ENCODE assay signal across 2 cellular contexts in the genomic region with DNA sequence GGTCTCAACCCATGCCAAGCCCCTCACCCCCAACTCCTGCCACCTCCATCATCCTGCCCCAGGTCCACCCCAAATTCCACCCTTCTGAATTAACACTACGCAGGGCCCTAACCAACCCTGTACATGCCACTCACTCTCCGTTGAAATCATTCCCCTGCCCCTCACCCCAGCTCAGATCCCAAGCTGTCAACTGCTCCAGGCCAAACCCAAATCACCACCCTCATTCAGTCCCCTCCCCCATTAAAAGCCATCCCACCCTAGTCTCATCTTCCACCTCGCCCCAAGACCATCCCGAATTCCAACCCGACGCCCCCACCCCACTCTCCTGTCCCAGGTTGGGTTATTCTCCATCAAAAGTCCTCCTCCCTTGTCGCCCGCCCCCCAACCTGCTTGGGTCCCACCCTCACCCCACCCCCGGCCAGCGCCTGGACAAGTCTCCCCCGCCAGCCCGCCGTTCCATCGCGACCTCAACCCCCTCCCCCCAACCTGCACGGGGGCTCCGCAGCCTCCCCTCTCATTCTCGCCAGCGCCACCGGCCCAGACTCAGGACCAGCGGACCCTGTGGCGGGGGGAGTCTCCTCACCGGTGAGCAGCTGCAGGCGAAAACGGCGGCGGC.
TF ChIP-seq lines count a peak whose summit lies in the region.

No MANE protein-coding gene starts in this region.

TF ChIP-seq in A549, 52 proteins besides CTCF, POLR2A, EP300 and RAD21 (continued from another document):
- TF ChIP-seq RCOR1 (IDR thresholded peaks at IDR 0.05; ENCODE audit: low read depth, low read length) (no peak), FOXS1 (CRISPR knock-in tag; IDR thresholded peaks at IDR 0.05) (no peak), MAFK (IDR thresholded peaks at IDR 0.05; ENCODE audit: partially characterized antibody) (no peak), RARB (CRISPR knock-in tag; IDR thresholded peaks at IDR 0.05) (no peak), PHF8 (IDR thresholded peaks at IDR 0.05; ENCODE audit: borderline replicate concordance, low read depth) (no peak), FOSL2 (IDR thresholded peaks at IDR 0.05) (no peak), FOSL2 (CRISPR knock-in tag; IDR thresholded peaks at IDR 0.05) (no peak), EHMT2 (IDR thresholded peaks at IDR 0.05; ENCODE audit: low read depth) (no peak)
- TF ChIP-seq, protein P1, sequence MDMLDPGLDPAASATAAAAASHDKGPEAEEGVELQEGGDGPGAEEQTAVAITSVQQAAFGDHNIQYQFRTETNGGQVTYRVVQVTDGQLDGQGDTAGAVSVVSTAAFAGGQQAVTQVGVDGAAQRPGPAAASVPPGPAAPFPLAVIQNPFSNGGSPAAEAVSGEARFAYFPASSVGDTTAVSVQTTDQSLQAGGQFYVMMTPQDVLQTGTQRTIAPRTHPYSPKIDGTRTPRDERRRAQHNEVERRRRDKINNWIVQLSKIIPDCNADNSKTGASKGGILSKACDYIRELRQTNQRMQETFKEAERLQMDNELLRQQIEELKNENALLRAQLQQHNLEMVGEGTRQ (IDR thresholded peaks at IDR 0.05): no peak
- TF ChIP-seq, protein P2, sequence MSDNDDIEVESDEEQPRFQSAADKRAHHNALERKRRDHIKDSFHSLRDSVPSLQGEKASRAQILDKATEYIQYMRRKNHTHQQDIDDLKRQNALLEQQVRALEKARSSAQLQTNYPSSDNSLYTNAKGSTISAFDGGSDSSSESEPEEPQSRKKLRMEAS (IDR thresholded peaks at IDR 0.05): no peak

TF ChIP-seq in GM23338, 12 proteins besides CTCF, POLR2A, EP300 and RAD21:
- TF ChIP-seq, protein P3, sequence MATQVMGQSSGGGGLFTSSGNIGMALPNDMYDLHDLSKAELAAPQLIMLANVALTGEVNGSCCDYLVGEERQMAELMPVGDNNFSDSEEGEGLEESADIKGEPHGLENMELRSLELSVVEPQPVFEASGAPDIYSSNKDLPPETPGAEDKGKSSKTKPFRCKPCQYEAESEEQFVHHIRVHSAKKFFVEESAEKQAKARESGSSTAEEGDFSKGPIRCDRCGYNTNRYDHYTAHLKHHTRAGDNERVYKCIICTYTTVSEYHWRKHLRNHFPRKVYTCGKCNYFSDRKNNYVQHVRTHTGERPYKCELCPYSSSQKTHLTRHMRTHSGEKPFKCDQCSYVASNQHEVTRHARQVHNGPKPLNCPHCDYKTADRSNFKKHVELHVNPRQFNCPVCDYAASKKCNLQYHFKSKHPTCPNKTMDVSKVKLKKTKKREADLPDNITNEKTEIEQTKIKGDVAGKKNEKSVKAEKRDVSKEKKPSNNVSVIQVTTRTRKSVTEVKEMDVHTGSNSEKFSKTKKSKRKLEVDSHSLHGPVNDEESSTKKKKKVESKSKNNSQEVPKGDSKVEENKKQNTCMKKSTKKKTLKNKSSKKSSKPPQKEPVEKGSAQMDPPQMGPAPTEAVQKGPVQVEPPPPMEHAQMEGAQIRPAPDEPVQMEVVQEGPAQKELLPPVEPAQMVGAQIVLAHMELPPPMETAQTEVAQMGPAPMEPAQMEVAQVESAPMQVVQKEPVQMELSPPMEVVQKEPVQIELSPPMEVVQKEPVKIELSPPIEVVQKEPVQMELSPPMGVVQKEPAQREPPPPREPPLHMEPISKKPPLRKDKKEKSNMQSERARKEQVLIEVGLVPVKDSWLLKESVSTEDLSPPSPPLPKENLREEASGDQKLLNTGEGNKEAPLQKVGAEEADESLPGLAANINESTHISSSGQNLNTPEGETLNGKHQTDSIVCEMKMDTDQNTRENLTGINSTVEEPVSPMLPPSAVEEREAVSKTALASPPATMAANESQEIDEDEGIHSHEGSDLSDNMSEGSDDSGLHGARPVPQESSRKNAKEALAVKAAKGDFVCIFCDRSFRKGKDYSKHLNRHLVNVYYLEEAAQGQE (IDR thresholded peaks at IDR 0.05; ENCODE audit: unreplicated experiment): no peak
- TF ChIP-seq ZNF331 (CRISPR knock-in tag; IDR thresholded peaks at IDR 0.05; ENCODE audit: low read depth) (no peak), STAT1 (IDR thresholded peaks at IDR 0.05; ENCODE audit: unreplicated experiment) (no peak), JUNB (IDR thresholded peaks at IDR 0.05; ENCODE audit: unreplicated experiment) (no peak), NANOG (IDR thresholded peaks at IDR 0.05; ENCODE audit: borderline replicate concordance) (no peak)
